13 cellular contexts compared by ENCODE assay signal in the genomic region with DNA sequence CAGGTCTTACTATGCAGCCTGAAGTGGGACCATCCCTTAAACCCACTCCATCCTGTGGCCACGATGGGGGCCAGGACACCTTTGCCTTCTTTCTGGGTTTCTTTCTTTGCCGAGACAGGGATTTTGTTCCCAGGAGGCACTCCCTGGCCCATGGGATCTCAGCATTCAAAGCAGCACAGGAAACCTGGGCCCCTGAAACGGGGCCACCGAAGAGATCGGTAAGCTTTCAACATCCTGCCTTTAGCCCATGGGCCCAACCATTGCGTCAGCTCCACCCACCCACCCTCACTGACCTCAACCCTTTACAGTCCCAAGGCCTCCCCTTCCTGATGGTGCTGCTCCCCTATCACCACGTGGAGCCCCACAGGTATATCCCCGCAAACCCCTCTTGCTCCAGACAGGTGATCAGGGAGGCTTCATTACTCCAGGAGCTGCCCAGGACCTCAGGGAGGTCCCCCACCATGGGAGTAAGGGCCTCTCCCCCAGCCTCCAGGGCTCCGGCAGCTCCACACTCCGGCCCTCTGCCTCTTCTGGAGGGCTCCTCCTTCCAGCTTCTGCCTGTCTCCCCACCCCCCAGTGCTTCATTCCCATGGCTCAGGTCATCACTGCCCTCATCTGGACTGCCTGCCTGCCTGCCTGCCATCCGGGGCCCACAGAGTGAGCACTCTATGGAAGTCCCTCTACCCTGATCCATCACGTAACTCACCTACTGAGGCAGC. TPM values are rescaled to one million over a fixed set of nuclear protein-coding genes. Genes with fewer than 3 reads are reported as not detected.
DNase-seq lines count a peak whose midpoint lies in the region; ATAC-seq and TF ChIP-seq lines count a peak whose summit lies in the region.
"Had no signal": no experiment of that assay in that cellular context is flagged by ENCODE, and none has a peak within 500 bp of the region (broad histone marks: within the 10 kb centered on the region; RNA-seq: fewer than 3 reads in every experiment).

No MANE protein-coding gene starts in this region.

- H3K4ac ChIP-seq in neuronal stem cell (ENCODE audit: low read length), result no peak overlapping the region

- no peak for TF ChIP-seq POLR2A in vagina (IDR thresholded peaks at IDR 0.05)

- peak overlapping the region; percentile 67 for H3K18ac ChIP-seq in neuronal stem cell (ENCODE audit: low read length)

- peak overlapping the region; percentile 28 for H3K4me3 Mint-ChIP-seq in glutamatergic neuron (ENCODE audit: unreplicated experiment)

- H3K23ac ChIP-seq in neuronal stem cell (ENCODE audit: low read depth, low read length, poor library complexity), result no peak overlapping the region

- no peak overlapping the region for H2BK12ac ChIP-seq in neuronal stem cell (ENCODE audit: low read length)

- H3K9me3 ChIP-seq in right atrium auricular region (no peaks in the 10 kb centered on the region), heart right ventricle (no peaks in the 10 kb centered on the region), neuronal stem cell (replicated peaks in 1 of 2; ENCODE audit: control insufficient read depth in 2 of 2, insufficient read depth in 1 of 2, low read depth in 1 of 2, low read length in 2 of 2) (no peaks in the 10 kb centered on the region), vagina (no peaks in the 10 kb centered on the region)
- H3K9me3 ChIP-seq: Caco-2 had no signal

- intact Hi-C loops in heart right ventricle (cut with DNase I) (loop anchor here in 2 of 10 donors (5.0 to 10.0 kb wide), 2 partner anchors 53 to 56 kb away; no protein-coding TSS in a partner anchor), vagina (cut with DNase I) (loop anchor here (5.0 kb wide), 1 partner anchor 43 kb away; the partner anchor contains the start of gene TUB)

- H3K9ac ChIP-seq in neuronal stem cell (ENCODE audit: low read depth, low read length, poor library complexity), result no peak overlapping the region

- H3K27ac Mint-ChIP-seq in glutamatergic neuron (ENCODE audit: unreplicated experiment), result peak overlapping the region; percentile 49

- DNase-seq in right atrium auricular region (ENCODE audit: low spot score) (peak; percentile 42), heart right ventricle (no peak), glutamatergic neuron (no peak), neuronal stem cell (ENCODE audit: low spot score) (no peak), vagina (ENCODE audit: extremely low spot score in 2 of 2) (peak; percentile 69 to 77), anterior cingulate cortex (lab: John Stamatoyannopoulos, UW) (no peak), NCI-H1105 treated with DMSO at 0.1 percent for 48 hours (lab: John Stamatoyannopoulos, UW) (no peak)
- DNase-seq: Caco-2, KBM-7, NCI-H345, NCI-H526 treated with DMSO at 0.1 percent for 48 hours, OCI-M1 had no signal

- no peak overlapping the region for H2AK5ac ChIP-seq in neuronal stem cell (ENCODE audit: low read depth, low read length)

- H4K8ac ChIP-seq in neuronal stem cell (ENCODE audit: low read depth, low read length), result no peak overlapping the region

- H3K4me1 ChIP-seq in right atrium auricular region (no peaks in the 10 kb centered on the region), heart right ventricle (peaks cover 3 to 18% (median 10%) of the 10 kb centered on the region in 9 donors), neuronal stem cell (ENCODE audit: control insufficient read depth in 2 of 2, insufficient read depth in 1 of 2, low read depth in 1 of 2, low read length in 2 of 2) (peaks cover 10 to 15% of the 10 kb centered on the region in 2 donors), vagina (peaks cover 29% of the 10 kb centered on the region)
- H3K4me1 ChIP-seq: Caco-2 had no signal

- H3K36me3 Mint-ChIP-seq in glutamatergic neuron (ENCODE audit: unreplicated experiment), result no peaks in the 10 kb centered on the region

- H3K27me3 ChIP-seq in right atrium auricular region (no peaks in the 10 kb centered on the region), heart right ventricle (no peaks in the 10 kb centered on the region), neuronal stem cell (ENCODE audit: control insufficient read depth in 3 of 3, insufficient read depth in 3 of 3, low read depth in 1 of 3, low read length in 3 of 3) (peaks cover 0 to 13% (median 0%) of the 10 kb centered on the region in 3 experiments), vagina (no peaks in the 10 kb centered on the region)

- no peak overlapping the region for H2BK120ac ChIP-seq in neuronal stem cell (ENCODE audit: low read depth, low read length)

- H3K36me3 ChIP-seq in right atrium auricular region, result no peaks in the 10 kb centered on the region
- H3K36me3 ChIP-seq in heart right ventricle, result no peaks in the 10 kb centered on the region
- H3K36me3 ChIP-seq in neuronal stem cell (replicated peaks in 1 of 2; ENCODE audit: control insufficient read depth in 2 of 2, insufficient read depth in 2 of 2, low read length in 2 of 2), result no peaks in the 10 kb centered on the region
- no peaks in the 10 kb centered on the region for H3K36me3 ChIP-seq in vagina

- H2BK5ac ChIP-seq in neuronal stem cell (ENCODE audit: low read length), result no peak overlapping the region

- ATAC-seq in heart right ventricle, result no peak
- no peak for ATAC-seq in HG03108 (IDR thresholded peaks at IDR 0.05; ENCODE audit: unreplicated experiment)

- H3K4me3 ChIP-seq in right atrium auricular region (no peak overlapping the region), heart right ventricle (no peak overlapping the region), neuronal stem cell (ENCODE audit: low read length in 2 of 2) (no peak overlapping the region), vagina (no peak overlapping the region)

- WGBS in heart right ventricle, 2 donors, result 86 to 92% methylated on average over 12 of the region's 12 CpGs
- no CpG with 5 or more reads among the region's 12 CpGs for WGBS in neuronal stem cell (ENCODE audit: extremely low coverage in 2 of 2, insufficient read length in 2 of 2, insufficient replicate concordance in 1 of 2), 2 donors

- no peak overlapping the region for H3K4me2 ChIP-seq in neuronal stem cell (ENCODE audit: insufficient read depth, low read length, poor library complexity, severe bottlenecking)

- peaks cover 9% of the 10 kb centered on the region for H3K27me3 Mint-ChIP-seq in glutamatergic neuron (ENCODE audit: unreplicated experiment)

- no peak overlapping the region for H2BK15ac ChIP-seq in neuronal stem cell (ENCODE audit: low read length)

- no peak overlapping the region for H3K14ac ChIP-seq in neuronal stem cell (ENCODE audit: low read length)

- no peak overlapping the region for H2AFZ ChIP-seq in neuronal stem cell (ENCODE audit: low read length)

- no peak overlapping the region for H4K91ac ChIP-seq in neuronal stem cell (ENCODE audit: low read depth, low read length, poor library complexity)

- TF ChIP-seq CTCF in right atrium auricular region (IDR thresholded peaks at IDR 0.05) (no peak), heart right ventricle (IDR thresholded peaks at IDR 0.05) (no peak), glutamatergic neuron (IDR thresholded peaks at IDR 0.05; ENCODE audit: partially characterized antibody, unreplicated experiment) (no peak), vagina (IDR thresholded peaks at IDR 0.05) (no peak)

- peaks cover 3% of the 10 kb centered on the region for H3K79me1 ChIP-seq in neuronal stem cell (ENCODE audit: low read depth, low read length)

- H3K4me1 Mint-ChIP-seq in glutamatergic neuron (ENCODE audit: low read depth, unreplicated experiment), result peaks cover 20% of the 10 kb centered on the region

- peaks cover 7% of the 10 kb centered on the region for H3K9me3 Mint-ChIP-seq in glutamatergic neuron (ENCODE audit: unreplicated experiment)

- H3K27ac ChIP-seq in right atrium auricular region (no peak overlapping the region), heart right ventricle (no peak overlapping the region), neuronal stem cell (replicated peaks; ENCODE audit: low read length) (no peak overlapping the region), vagina (no peak overlapping the region)

RNA-seq across cellular contexts. Expression of gene TUB, which starts 42.0 kb away (rescaled TPM):
- total RNA-seq in right atrium auricular region (10 to 100 TPM; 11.3 to 22.9 TPM), heart right ventricle (10 to 100 TPM; 11.6 to 28.2 (median 20.2) TPM), glutamatergic neuron (ENCODE audit: unreplicated experiment) (2.8 TPM), vagina (13.5 TPM)
- 1 to 10 TPM; 2.4 to 3.7 TPM for polyA plus RNA-seq in heart right ventricle
- polyA plus RNA-seq in neuronal stem cell (2013, experiment 1 of 2), result 20.7 TPM
- polyA plus RNA-seq in neuronal stem cell (2013, experiment 2 of 2), result 20.5 TPM
- total RNA-seq: Caco-2 had no signal

RNA-seq across cellular contexts. Expression of gene EIF3F, which starts 51.8 kb away (rescaled TPM):
- total RNA-seq in right atrium auricular region, result 100 to 1,000 TPM; 114 to 169 TPM
- total RNA-seq in heart right ventricle, result 100 to 1,000 TPM; 142 to 176 (median 157) TPM
- 100 to 1,000 TPM in 1 of 2 donors, 10 to 100 TPM in 1; 63.2 to 386 TPM for polyA plus RNA-seq in heart right ventricle
- 217 TPM for total RNA-seq in glutamatergic neuron (ENCODE audit: unreplicated experiment)
- polyA plus RNA-seq in neuronal stem cell (2013, experiment 1 of 2), result 844 TPM
- polyA plus RNA-seq in neuronal stem cell (2013, experiment 2 of 2), result 868 TPM
- total RNA-seq in vagina, result 336 TPM

Comparison
In these comparisons a context has a peak if more than half of its experiments do, and no peak if none do; other contexts are left out.
1. DNase-seq: peak in right atrium auricular region (single experiment) and vagina (2 of 2); none in heart right ventricle (0 of 2), glutamatergic neuron (single experiment), neuronal stem cell (single experiment), anterior cingulate cortex (0 of 58) and NCI-H1105 treated with DMSO at 0.1 percent for 48 hours (single experiment).